Comparison of ENCODE assay signal across 34 cellular contexts in genomic region chr1:2339206-2340085, GRCh38.
"Had no signal": no experiment of that assay in that cellular context is flagged by ENCODE, and none has a peak within 500 bp of the region (broad histone marks: within the 10 kb centered on the region; RNA-seq: fewer than 3 reads in every experiment).

No MANE protein-coding gene starts in this region.

- H3K4me1 ChIP-seq: adrenal gland, body of pancreas, colonic mucosa, gastroesophageal sphincter had no signal

- H3K9me3 ChIP-seq: adrenal gland, body of pancreas, colonic mucosa, esophagus squamous epithelium, gastroesophageal sphincter had no signal

- H3K9me3 Mint-ChIP-seq: activated CD4-positive, alpha-beta memory T cell treated with anti-CD3 and anti-CD28 coated beads for 36 hours; activated CD4-positive, alpha-beta T cell treated with anti-CD3 and anti-CD28 coated beads, Interleukin-2, amount 10 ng/mL, durations not matched to agents 24 days and 14 days; activated naive CD4-positive, alpha-beta T cell treated with anti-CD3 and anti-CD28 coated beads for 36 hours; activated naive CD4-positive, alpha-beta T cell treated with anti-CD3 and anti-CD28 coated beads, Interleukin-2, amount 50 U/mL, for 24 hours; activated naive CD8-positive, alpha-beta T cell treated with anti-CD3 and anti-CD28 coated beads for 36 hours; activated naive CD8-positive, alpha-beta T cell treated with anti-CD3 and anti-CD28 coated beads, Interleukin-2, amount 50 U/mL, for 24 hours; activated T-helper 1 cell treated with anti-CD3 and anti-CD28 coated beads, Interleukin-12 subunit alpha, Interleukin-12 subunit beta, Interleukin-2, Interleukin-4 antibody, amounts not matched to agents 30 ng/mL and 10 ng/mL and 1 ng/mL, durations not matched to agents 14 hours and 24 hours and 36 hours; activated T-helper 2 cell treated with anti-CD3 and anti-CD28 coated beads, Interferon-gamma antibody, Interleukin-2, Interleukin-4, amounts not matched to agents 10 μg/mL and 5 μg/mL and 100 μg/mL, durations not matched to agents 14 hours and 24 hours and 36 hours; T-helper 2 cell treated with Interferon-gamma antibody and Interleukin-4, amounts not matched to agents 5 μg/mL and 100 μg/mL, for 36 hours had no signal

- H3K27ac ChIP-seq: adrenal gland, body of pancreas, colonic mucosa, epithelial cell of prostate, esophagus squamous epithelium, gastroesophageal sphincter, WERI-Rb-1 had no signal

- H3K4me3 Mint-ChIP-seq: activated CD4-positive, alpha-beta memory T cell treated with anti-CD3 and anti-CD28 coated beads for 36 hours; activated CD4-positive, alpha-beta T cell treated with anti-CD3 and anti-CD28 coated beads for 36 hours; activated CD4-positive, alpha-beta T cell treated with anti-CD3 and anti-CD28 coated beads, Interleukin-2, amount 10 ng/mL, durations not matched to agents 24 days and 14 days; activated CD8-positive, alpha-beta memory T cell treated with anti-CD3 and anti-CD28 coated beads, Interleukin-2, amount 10 ng/mL, durations not matched to agents 7 days and 5 days; activated CD8-positive, alpha-beta T cell treated with anti-CD3 and anti-CD28 coated beads, Interleukin-2, amount 10 ng/mL, durations not matched to agents 7 days and 5 days; activated naive CD4-positive, alpha-beta T cell treated with anti-CD3 and anti-CD28 coated beads for 36 hours; activated naive CD4-positive, alpha-beta T cell treated with anti-CD3 and anti-CD28 coated beads, Interleukin-2, amount 50 U/mL, for 24 hours; activated naive CD8-positive, alpha-beta T cell treated with anti-CD3 and anti-CD28 coated beads for 36 hours; activated naive CD8-positive, alpha-beta T cell treated with anti-CD3 and anti-CD28 coated beads, Interleukin-2, amount 50 U/mL, for 24 hours; activated T-helper 1 cell treated with anti-CD3 and anti-CD28 coated beads, Interleukin-12 subunit alpha, Interleukin-12 subunit beta, Interleukin-2, Interleukin-4 antibody, amounts not matched to agents 30 ng/mL and 10 ng/mL and 1 ng/mL, durations not matched to agents 14 hours and 24 hours and 36 hours; T-helper 17 cell; T-helper 2 cell treated with Interferon-gamma antibody and Interleukin-4, amounts not matched to agents 5 μg/mL and 100 μg/mL, for 36 hours had no signal

- H3K27ac Mint-ChIP-seq: activated CD4-positive, alpha-beta memory T cell treated with anti-CD3 and anti-CD28 coated beads for 36 hours; activated CD4-positive, alpha-beta T cell treated with anti-CD3 and anti-CD28 coated beads for 36 hours; activated CD4-positive, alpha-beta T cell treated with anti-CD3 and anti-CD28 coated beads, Interleukin-2, amount 10 ng/mL, durations not matched to agents 24 days and 14 days; activated CD8-positive, alpha-beta memory T cell treated with anti-CD3 and anti-CD28 coated beads, Interleukin-2, amount 10 ng/mL, durations not matched to agents 7 days and 5 days; activated CD8-positive, alpha-beta T cell treated with anti-CD3 and anti-CD28 coated beads, Interleukin-2, amount 10 ng/mL, durations not matched to agents 7 days and 5 days; activated naive CD4-positive, alpha-beta T cell treated with anti-CD3 and anti-CD28 coated beads for 36 hours; activated naive CD4-positive, alpha-beta T cell treated with anti-CD3 and anti-CD28 coated beads, Interleukin-2, amount 50 U/mL, for 24 hours; activated naive CD8-positive, alpha-beta T cell treated with anti-CD3 and anti-CD28 coated beads for 36 hours; activated naive CD8-positive, alpha-beta T cell treated with anti-CD3 and anti-CD28 coated beads, Interleukin-2, amount 50 U/mL, for 24 hours; activated T-helper 1 cell treated with anti-CD3 and anti-CD28 coated beads, Interleukin-12 subunit alpha, Interleukin-12 subunit beta, Interleukin-2, Interleukin-4 antibody, amounts not matched to agents 30 ng/mL and 10 ng/mL and 1 ng/mL, durations not matched to agents 14 hours and 24 hours and 36 hours; activated T-helper 2 cell treated with anti-CD3 and anti-CD28 coated beads, Interferon-gamma antibody, Interleukin-2, Interleukin-4, amounts not matched to agents 10 μg/mL and 5 μg/mL and 100 μg/mL, durations not matched to agents 14 hours and 24 hours and 36 hours; T-helper 17 cell; T-helper 2 cell treated with Interferon-gamma antibody and Interleukin-4, amounts not matched to agents 5 μg/mL and 100 μg/mL, for 36 hours had no signal

- H3K27me3 Mint-ChIP-seq: activated CD4-positive, alpha-beta memory T cell treated with anti-CD3 and anti-CD28 coated beads for 36 hours; activated CD4-positive, alpha-beta T cell treated with anti-CD3 and anti-CD28 coated beads for 36 hours; activated CD4-positive, alpha-beta T cell treated with anti-CD3 and anti-CD28 coated beads, Interleukin-2, amount 10 ng/mL, durations not matched to agents 24 days and 14 days; activated CD8-positive, alpha-beta memory T cell treated with anti-CD3 and anti-CD28 coated beads, Interleukin-2, amount 10 ng/mL, durations not matched to agents 7 days and 5 days; activated naive CD4-positive, alpha-beta T cell treated with anti-CD3 and anti-CD28 coated beads, Interleukin-2, amount 50 U/mL, for 24 hours; activated naive CD8-positive, alpha-beta T cell treated with anti-CD3 and anti-CD28 coated beads for 36 hours; activated naive CD8-positive, alpha-beta T cell treated with anti-CD3 and anti-CD28 coated beads, Interleukin-2, amount 50 U/mL, for 24 hours; T-helper 17 cell had no signal

- H3K36me3 ChIP-seq: adrenal gland, colonic mucosa, esophagus squamous epithelium, gastroesophageal sphincter, WERI-Rb-1 had no signal

- ATAC-seq: activated CD4-positive, alpha-beta T cell treated with anti-CD3 and anti-CD28 coated beads for 36 hours; activated CD8-positive, alpha-beta memory T cell treated with anti-CD3 and anti-CD28 coated beads, Interleukin-2, amount 10 ng/mL, durations not matched to agents 7 days and 5 days; activated CD8-positive, alpha-beta T cell treated with anti-CD3 and anti-CD28 coated beads, Interleukin-2, amount 10 ng/mL, durations not matched to agents 7 days and 5 days; activated naive CD8-positive, alpha-beta T cell treated with anti-CD3 and anti-CD28 coated beads, Interleukin-2, amount 50 U/mL, for 24 hours; body of pancreas; gastroesophageal sphincter; T-helper 17 cell had no signal

- H3K4me1 Mint-ChIP-seq: activated CD4-positive, alpha-beta T cell treated with anti-CD3 and anti-CD28 coated beads for 36 hours; activated CD4-positive, alpha-beta T cell treated with anti-CD3 and anti-CD28 coated beads, Interleukin-2, amount 10 ng/mL, durations not matched to agents 24 days and 14 days; activated CD8-positive, alpha-beta memory T cell treated with anti-CD3 and anti-CD28 coated beads, Interleukin-2, amount 10 ng/mL, durations not matched to agents 7 days and 5 days; activated naive CD4-positive, alpha-beta T cell treated with anti-CD3 and anti-CD28 coated beads, Interleukin-2, amount 50 U/mL, for 24 hours; activated naive CD8-positive, alpha-beta T cell treated with anti-CD3 and anti-CD28 coated beads for 36 hours; activated naive CD8-positive, alpha-beta T cell treated with anti-CD3 and anti-CD28 coated beads, Interleukin-2, amount 50 U/mL, for 24 hours had no signal

- DNase-seq: activated CD4-positive, alpha-beta memory T cell treated with anti-CD3 and anti-CD28 coated beads for 36 hours; activated CD4-positive, alpha-beta T cell treated with anti-CD3 and anti-CD28 coated beads for 36 hours; activated CD4-positive, alpha-beta T cell treated with anti-CD3 and anti-CD28 coated beads, Interleukin-2, amount 10 ng/mL, durations not matched to agents 24 days and 14 days; activated CD4-positive, CD25-positive, alpha-beta regulatory T cell; activated CD4-positive, CD25-positive, alpha-beta regulatory T cell treated with anti-CD3 and anti-CD28 coated beads, Interleukin-2, amount 50 U/mL, for 72 hours; activated CD8-positive, alpha-beta memory T cell treated with anti-CD3 and anti-CD28 coated beads, Interleukin-2, amount 10 ng/mL, durations not matched to agents 7 days and 5 days; activated CD8-positive, alpha-beta memory T cell treated with anti-CD3 and anti-CD28 coated beads, Interleukin-2, amount 50 U/mL, for 4 hours; activated CD8-positive, alpha-beta T cell treated with anti-CD3 and anti-CD28 coated beads, Interleukin-2, amount 10 ng/mL, durations not matched to agents 7 days and 5 days; activated effector memory CD4-positive, alpha-beta T cell treated with anti-CD3 and anti-CD28 coated beads, Interleukin-2, amount 50 U/mL, for 16 hours; activated naive CD4-positive, alpha-beta T cell treated with anti-CD3 and anti-CD28 coated beads for 36 hours; activated naive CD8-positive, alpha-beta T cell treated with anti-CD3 and anti-CD28 coated beads for 36 hours; activated naive CD8-positive, alpha-beta T cell treated with anti-CD3 and anti-CD28 coated beads, Interleukin-2, amount 50 U/mL, for 24 hours; activated T-cell treated with anti-CD3 and anti-CD28 coated beads, Interleukin-2, amount 50 U/mL, for 1 hour; activated T-cell treated with anti-CD3 and anti-CD28 coated beads, Interleukin-2, amount 50 U/mL, for 48 hours; adrenal gland; amygdala; aorta; body of pancreas; central memory CD4-positive, alpha-beta T cell; cerebellar nuclear complex; colonic mucosa; effector CD8-positive, alpha-beta T cell; esophagus squamous epithelium; foreskin melanocyte; T-helper 1 cell; T-helper 17 cell; T1000; WERI-Rb-1 had no signal

- H3K4me3 ChIP-seq: adrenal gland, body of pancreas, colonic mucosa, esophagus squamous epithelium, gastroesophageal sphincter had no signal

- H3K36me3 Mint-ChIP-seq: activated CD4-positive, alpha-beta memory T cell treated with anti-CD3 and anti-CD28 coated beads for 36 hours; activated CD8-positive, alpha-beta memory T cell treated with anti-CD3 and anti-CD28 coated beads, Interleukin-2, amount 10 ng/mL, durations not matched to agents 7 days and 5 days; activated naive CD4-positive, alpha-beta T cell treated with anti-CD3 and anti-CD28 coated beads, Interleukin-2, amount 50 U/mL, for 24 hours; activated naive CD8-positive, alpha-beta T cell treated with anti-CD3 and anti-CD28 coated beads for 36 hours had no signal

- H3K27me3 ChIP-seq: adrenal gland, body of pancreas, colonic mucosa, gastroesophageal sphincter had no signal
